ENCODE assay signal across 8 cellular contexts in genomic region chrX:71118032-71118984, GRCh38. TPM values are rescaled to one million over a fixed set of nuclear protein-coding genes. Genes with fewer than 3 reads are reported as not detected.
DNase-seq lines count a peak whose midpoint lies in the region; ATAC-seq, FAIRE-seq and TF ChIP-seq lines count a peak whose summit lies in the region.

Gene MED12, plus strand, starts transcription at chrX:71118596. Its CDS starts 159 bp downstream, at chrX:71118755.

- peak within 1 kb of the TSS; percentile 89 for H3K4me3 Mint-ChIP-seq in HFFc6

- peak; percentile 61 for TF ChIP-seq POLR2A in NB4 (IDR thresholded peaks at IDR 0.05; ENCODE audit: extremely low read depth, insufficient read length)

- WGBS in pancreas, 2 donors: 1 to 27% methylated on average over 52 to 56 of the region's 56 CpGs
- WGBS in thymus: 3% methylated on average over 56 of the region's 56 CpGs

- H3K4me1 ChIP-seq in pancreas (no peaks in the 10 kb centered on the region), thymus (ENCODE audit: control insufficient read depth, insufficient read depth, low read length) (peaks cover 8% of the 10 kb centered on the region)

- peak; percentile 89 for DNase-seq in GM06990 (ENCODE audit: extremely low read depth, insufficient read length)
- DNase-seq in HFFc6: peak; percentile 77
- DNase-seq in NB4 (ENCODE audit: low read depth): peak; percentile 88
- peak; percentile 19 to 71 for DNase-seq in SW 1271 (lab: John Stamatoyannopoulos, UW)
- peak; percentile 51 for DNase-seq in activated naive CD8-positive, alpha-beta T cell treated with anti-CD3 and anti-CD28 coated beads, Interleukin-2, amount 50 U/mL, for 16 hours (ENCODE audit: low read depth, low spot score)
- DNase-seq in Right ventricle myocardium inferior (ENCODE audit: missing footprints): peak; percentile 88
- DNase-seq in pancreas: peak; percentile 71 to 89 (median 78)

- H3K36me3 Mint-ChIP-seq in HFFc6 (ENCODE audit: low read depth): peaks cover 5% of the 10 kb centered on the region; the same call in 1 of the 2 replicates

- ATAC-seq in Right ventricle myocardium inferior: peak; percentile 99
- ATAC-seq in pancreas: peak; percentile 94 to 99 (median 98)

- H3K27me3 ChIP-seq in GM06990 (replicated peaks; ENCODE audit: control insufficient read depth, insufficient read depth, low read length) (no peaks in the 10 kb centered on the region), pancreas (peaks cover 0 to 4% (median 0%) of the 10 kb centered on the region in 4 donors), thymus (ENCODE audit: control insufficient read depth, insufficient read depth) (no peaks in the 10 kb centered on the region)

- peak within 1 kb of the TSS in 3 of 4 donors; percentile 39 to 67 (median 50) for H3K27ac ChIP-seq in pancreas
- H3K27ac ChIP-seq in thymus (ENCODE audit: low read depth): peak within 1 kb of the TSS; percentile 74

- H3K4me3 ChIP-seq in GM06990 (replicated peaks; ENCODE audit: low read depth, low read length) (peak within 1 kb of the TSS; percentile 74), NB4 (ENCODE audit: low read depth, low read length) (peak within 1 kb of the TSS; percentile 71), pancreas (peak within 1 kb of the TSS; percentile 21 to 46 (median 34)), thymus (ENCODE audit: low read length) (peak within 1 kb of the TSS; percentile 83)

- intact Hi-C loops in Right ventricle myocardium inferior (cut with DNase I): no loop called here
- intact Hi-C loops in pancreas (cut with DNase I): no loop called here

- H3K27ac Mint-ChIP-seq in HFFc6: peak within 1 kb of the TSS; percentile 65

- H3K4me1 Mint-ChIP-seq in HFFc6 (ENCODE audit: low read depth): no peaks in the 10 kb centered on the region

- TF ChIP-seq CTCF in GM06990 (IDR thresholded peaks at IDR 0.05; ENCODE audit: insufficient read depth, low read length, poor library complexity, severe bottlenecking) (no peak), HFFc6 (IDR thresholded peaks at IDR 0.05) (no peak), NB4 (IDR thresholded peaks at IDR 0.05; ENCODE audit: low read depth, low read length) (no peak), pancreas (IDR thresholded peaks at IDR 0.05) (no peak)

- H3K27me3 Mint-ChIP-seq in HFFc6 (ENCODE audit: insufficient read depth): no peaks in the 10 kb centered on the region; the same call in 1 of the 2 replicates

- no peaks in the 10 kb centered on the region for H3K9me3 ChIP-seq in pancreas
- H3K9me3 ChIP-seq in thymus (ENCODE audit: control insufficient read depth): no peaks in the 10 kb centered on the region

- no peaks in the 10 kb centered on the region for H3K9me3 Mint-ChIP-seq in HFFc6

- no peak for FAIRE-seq in pancreas (lab: Jason Lieb, UNC)

- H3K36me3 ChIP-seq in GM06990 (ENCODE audit: control insufficient read depth, insufficient read depth, low read length) (peaks cover 8% of the 10 kb centered on the region), pancreas (peaks cover 0 to 9% (median 0%) of the 10 kb centered on the region in 3 donors), thymus (ENCODE audit: control insufficient read depth, insufficient read depth) (peaks cover 22% of the 10 kb centered on the region)

RNA-seq across cellular contexts. Expression of gene MED12, which starts in this region (rescaled TPM):
- total RNA-seq in HFFc6 (2021; fragmentation: NEBNext Ultra II Directional; extraction: Animal tissue kit (Norgen Biotek cat#: 25700)): 10 to 100 TPM; 22.8 to 31.2 (median 28.5) TPM
- total RNA-seq in Right ventricle myocardium inferior (19.4 TPM), pancreas (10 to 100 TPM; 12.2 to 25.7 (median 18.8) TPM)
- polyA plus RNA-seq in pancreas (10 to 100 TPM; 12.8 to 15.9 TPM), thymus (9.3 TPM)

Comparison
In these comparisons a context has a peak if more than half of its experiments do, and no peak if none do; other contexts are left out.
1. Peak in every context shown above with its lines: DNase-seq, ATAC-seq, H3K4me3 ChIP-seq and H3K27ac ChIP-seq.